33 cellular contexts compared by ENCODE assay signal in the genomic region with DNA sequence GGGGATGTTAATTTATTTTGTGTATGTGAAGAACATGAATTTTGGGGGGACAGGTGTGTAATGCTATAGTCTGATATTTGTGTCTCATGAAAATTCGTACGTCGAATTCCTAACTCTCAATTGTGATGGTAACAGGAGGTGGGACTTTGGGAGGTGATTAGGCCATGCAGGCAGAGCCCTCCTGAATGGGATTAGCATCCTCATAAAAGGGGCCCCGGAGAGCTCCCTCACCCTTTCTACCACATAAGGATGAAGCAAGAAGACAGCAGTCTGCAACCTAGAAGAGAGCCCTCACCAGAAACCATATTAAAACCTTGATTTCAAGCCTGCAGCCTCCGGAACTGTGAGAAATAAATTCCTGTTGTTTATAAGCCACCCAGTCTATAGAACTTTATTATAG.
"Had no signal": no experiment of that assay in that cellular context is flagged by ENCODE, and none has a peak within 500 bp of the region (broad histone marks: within the 10 kb centered on the region; RNA-seq: fewer than 3 reads in every experiment).

No MANE protein-coding gene starts in this region.

- H3K27me3 Mint-ChIP-seq: activated CD4-positive, alpha-beta memory T cell treated with anti-CD3 and anti-CD28 coated beads, Interleukin-2, amount 10 ng/mL, durations not matched to agents 7 days and 5 days; activated CD4-positive, alpha-beta T cell treated with anti-CD3 and anti-CD28 coated beads for 36 hours; activated CD4-positive, alpha-beta T cell treated with anti-CD3 and anti-CD28 coated beads, Interleukin-2, amount 10 ng/mL, durations not matched to agents 7 days and 5 days; activated CD8-positive, alpha-beta memory T cell treated with anti-CD3 and anti-CD28 coated beads, Interleukin-2, amount 10 ng/mL, durations not matched to agents 7 days and 5 days; activated naive CD4-positive, alpha-beta T cell treated with anti-CD3 and anti-CD28 coated beads, Interleukin-2, amount 10 ng/mL, durations not matched to agents 7 days and 5 days; activated naive CD4-positive, alpha-beta T cell treated with anti-CD3 and anti-CD28 coated beads, Interleukin-2, amount 50 U/mL, for 24 hours; activated naive CD8-positive, alpha-beta T cell; activated naive CD8-positive, alpha-beta T cell treated with anti-CD3 and anti-CD28 coated beads, Interleukin-2, amount 10 ng/mL, durations not matched to agents 7 days and 5 days; activated naive CD8-positive, alpha-beta T cell treated with anti-CD3 and anti-CD28 coated beads, Interleukin-2, amount 50 U/mL, for 24 hours; activated T-cell treated with anti-CD3 and anti-CD28 coated beads, Interleukin-2, amount 50 U/mL, for 24 hours; brain had no signal

- H3K4me1 Mint-ChIP-seq: activated CD4-positive, alpha-beta memory T cell treated with anti-CD3 and anti-CD28 coated beads, Interleukin-2, amount 10 ng/mL, durations not matched to agents 7 days and 5 days; activated CD4-positive, alpha-beta T cell treated with anti-CD3 and anti-CD28 coated beads for 36 hours; activated CD4-positive, alpha-beta T cell treated with anti-CD3 and anti-CD28 coated beads, Interleukin-2, amount 10 ng/mL, durations not matched to agents 7 days and 5 days; activated CD8-positive, alpha-beta memory T cell treated with anti-CD3 and anti-CD28 coated beads, Interleukin-2, amount 10 ng/mL, durations not matched to agents 7 days and 5 days; activated naive CD4-positive, alpha-beta T cell treated with anti-CD3 and anti-CD28 coated beads, Interleukin-2, amount 10 ng/mL, durations not matched to agents 7 days and 5 days; activated naive CD4-positive, alpha-beta T cell treated with anti-CD3 and anti-CD28 coated beads, Interleukin-2, amount 50 U/mL, for 24 hours; activated naive CD8-positive, alpha-beta T cell treated with anti-CD3 and anti-CD28 coated beads, Interleukin-2, amount 10 ng/mL, durations not matched to agents 7 days and 5 days; activated naive CD8-positive, alpha-beta T cell treated with anti-CD3 and anti-CD28 coated beads, Interleukin-2, amount 50 U/mL, for 24 hours had no signal

- H3K9me3 Mint-ChIP-seq: activated CD4-positive, alpha-beta T cell treated with anti-CD3 and anti-CD28 coated beads, Interleukin-2, amount 10 ng/mL, durations not matched to agents 7 days and 5 days; brain had no signal

- H3K9me3 ChIP-seq: ascending aorta had no signal

- ATAC-seq: activated CD4-positive, alpha-beta T cell treated with anti-CD3 and anti-CD28 coated beads for 36 hours; activated CD4-positive, CD25-positive, alpha-beta regulatory T cell treated with anti-CD3 and anti-CD28 coated beads, Interleukin-2, amount 50 U/mL, for 24 hours; activated CD8-positive, alpha-beta memory T cell treated with anti-CD3 and anti-CD28 coated beads, Interleukin-2, amount 10 ng/mL, durations not matched to agents 7 days and 5 days; activated CD8-positive, alpha-beta T cell treated with anti-CD3 and anti-CD28 coated beads, Interleukin-2, amount 10 ng/mL, durations not matched to agents 7 days and 5 days; activated naive CD8-positive, alpha-beta T cell treated with anti-CD3 and anti-CD28 coated beads, Interleukin-2, amount 50 U/mL, for 24 hours had no signal

- H3K4me3 Mint-ChIP-seq: activated CD4-positive, alpha-beta memory T cell treated with anti-CD3 and anti-CD28 coated beads, Interleukin-2, amount 10 ng/mL, durations not matched to agents 7 days and 5 days; activated CD4-positive, alpha-beta T cell treated with anti-CD3 and anti-CD28 coated beads for 36 hours; activated CD4-positive, alpha-beta T cell treated with anti-CD3 and anti-CD28 coated beads, Interleukin-2, amount 10 ng/mL, durations not matched to agents 7 days and 5 days; activated CD8-positive, alpha-beta memory T cell treated with anti-CD3 and anti-CD28 coated beads, Interleukin-2, amount 10 ng/mL, durations not matched to agents 7 days and 5 days; activated CD8-positive, alpha-beta T cell treated with anti-CD3 and anti-CD28 coated beads, Interleukin-2, amount 10 ng/mL, durations not matched to agents 7 days and 5 days; activated naive CD4-positive, alpha-beta T cell treated with anti-CD3 and anti-CD28 coated beads, Interleukin-2, amount 10 ng/mL, durations not matched to agents 7 days and 5 days; activated naive CD4-positive, alpha-beta T cell treated with anti-CD3 and anti-CD28 coated beads, Interleukin-2, amount 50 U/mL, for 24 hours; activated naive CD8-positive, alpha-beta T cell; activated naive CD8-positive, alpha-beta T cell treated with anti-CD3 and anti-CD28 coated beads, Interleukin-2, amount 10 ng/mL, durations not matched to agents 7 days and 5 days; activated naive CD8-positive, alpha-beta T cell treated with anti-CD3 and anti-CD28 coated beads, Interleukin-2, amount 50 U/mL, for 24 hours; activated T-cell treated with anti-CD3 and anti-CD28 coated beads, Interleukin-2, amount 50 U/mL, for 24 hours; brain; T-helper 1 cell treated with Interleukin-12 subunit alpha and Interleukin-12 subunit beta and Interleukin-4 antibody, amounts not matched to agents 30 μg/mL and 1 μg/mL, for 36 hours; T-helper 2 cell treated with Interferon-gamma antibody and Interleukin-4, amounts not matched to agents 5 μg/mL and 100 μg/mL, for 36 hours had no signal

- H3K27me3 ChIP-seq: ascending aorta had no signal

- DNase-seq: activated CD4-positive, alpha-beta memory T cell treated with anti-CD3 and anti-CD28 coated beads, Interleukin-2, amount 10 ng/mL, durations not matched to agents 7 days and 5 days; activated CD4-positive, alpha-beta T cell treated with anti-CD3 and anti-CD28 coated beads for 1 hour; activated CD4-positive, alpha-beta T cell treated with anti-CD3 and anti-CD28 coated beads for 36 hours; activated CD4-positive, alpha-beta T cell treated with anti-CD3 and anti-CD28 coated beads for 48 hours; activated CD4-positive, alpha-beta T cell treated with anti-CD3 and anti-CD28 coated beads, Interleukin-2, amount 10 ng/mL, durations not matched to agents 7 days and 5 days; activated CD4-positive, alpha-beta T cell treated with anti-CD3 and anti-CD28 coated beads, Interleukin-2, amount 50 U/mL, for 48 hours; activated CD4-positive, CD25-positive, alpha-beta regulatory T cell; activated CD8-positive, alpha-beta memory T cell treated with anti-CD3 and anti-CD28 coated beads for 24 hours; activated CD8-positive, alpha-beta memory T cell treated with anti-CD3 and anti-CD28 coated beads, Interleukin-2, amount 10 ng/mL, durations not matched to agents 7 days and 5 days; activated CD8-positive, alpha-beta memory T cell treated with anti-CD3 and anti-CD28 coated beads, Interleukin-2, amount 50 U/mL, for 48 hours; activated CD8-positive, alpha-beta T cell treated with anti-CD3 and anti-CD28 coated beads, Interleukin-2, amount 10 ng/mL, durations not matched to agents 7 days and 5 days; activated effector memory CD4-positive, alpha-beta T cell treated with Interleukin-2 at 50 U/mL for 16 hours; activated gamma-delta T cell; activated naive CD4-positive, alpha-beta T cell treated with anti-CD3 and anti-CD28 coated beads, Interleukin-2, amount 10 ng/mL, durations not matched to agents 7 days and 5 days; activated naive CD4-positive, alpha-beta T cell treated with Interleukin-2 at 50 U/mL for 16 hours; activated naive CD8-positive, alpha-beta T cell treated with anti-CD3 and anti-CD28 coated beads, Interleukin-2, amount 10 ng/mL, durations not matched to agents 7 days and 5 days; activated naive CD8-positive, alpha-beta T cell treated with anti-CD3 and anti-CD28 coated beads, Interleukin-2, amount 50 U/mL, for 24 hours; activated T-cell treated with anti-CD3 and anti-CD28 coated beads, Interleukin-2, amount 50 U/mL, for 24 hours; activated T-cell treated with anti-CD3 and anti-CD28 coated beads, Interleukin-2, amount 50 U/mL, for 48 hours; amygdala; anterior cingulate cortex; central memory CD4-positive, alpha-beta T cell; T-helper 2 cell; T-helper 9 cell had no signal

- H3K4me1 ChIP-seq: ascending aorta had no signal

- H3K27ac Mint-ChIP-seq: activated CD4-positive, alpha-beta memory T cell treated with anti-CD3 and anti-CD28 coated beads, Interleukin-2, amount 10 ng/mL, durations not matched to agents 7 days and 5 days; activated CD4-positive, alpha-beta T cell treated with anti-CD3 and anti-CD28 coated beads for 36 hours; activated CD4-positive, alpha-beta T cell treated with anti-CD3 and anti-CD28 coated beads, Interleukin-2, amount 10 ng/mL, durations not matched to agents 7 days and 5 days; activated CD8-positive, alpha-beta memory T cell treated with anti-CD3 and anti-CD28 coated beads, Interleukin-2, amount 10 ng/mL, durations not matched to agents 7 days and 5 days; activated CD8-positive, alpha-beta T cell treated with anti-CD3 and anti-CD28 coated beads, Interleukin-2, amount 10 ng/mL, durations not matched to agents 7 days and 5 days; activated naive CD4-positive, alpha-beta T cell treated with anti-CD3 and anti-CD28 coated beads, Interleukin-2, amount 10 ng/mL, durations not matched to agents 7 days and 5 days; activated naive CD4-positive, alpha-beta T cell treated with anti-CD3 and anti-CD28 coated beads, Interleukin-2, amount 50 U/mL, for 24 hours; activated naive CD8-positive, alpha-beta T cell; activated naive CD8-positive, alpha-beta T cell treated with anti-CD3 and anti-CD28 coated beads, Interleukin-2, amount 10 ng/mL, durations not matched to agents 7 days and 5 days; activated naive CD8-positive, alpha-beta T cell treated with anti-CD3 and anti-CD28 coated beads, Interleukin-2, amount 50 U/mL, for 24 hours; activated T-cell treated with anti-CD3 and anti-CD28 coated beads, Interleukin-2, amount 50 U/mL, for 24 hours; activated T-helper 2 cell treated with anti-CD3 and anti-CD28 coated beads, Interferon-gamma antibody, Interleukin-2, Interleukin-4, amounts not matched to agents 10 μg/mL and 5 μg/mL and 100 μg/mL, durations not matched to agents 14 hours and 24 hours and 36 hours; brain; T-helper 1 cell treated with Interleukin-12 subunit alpha and Interleukin-12 subunit beta and Interleukin-4 antibody, amounts not matched to agents 30 μg/mL and 1 μg/mL, for 36 hours; T-helper 2 cell treated with Interferon-gamma antibody and Interleukin-4, amounts not matched to agents 5 μg/mL and 100 μg/mL, for 36 hours had no signal

- H3K27ac ChIP-seq: ascending aorta, VCaP had no signal

- H3K4me3 ChIP-seq: ascending aorta had no signal

- H3K36me3 Mint-ChIP-seq: activated CD8-positive, alpha-beta memory T cell treated with anti-CD3 and anti-CD28 coated beads, Interleukin-2, amount 10 ng/mL, durations not matched to agents 7 days and 5 days; activated naive CD4-positive, alpha-beta T cell treated with anti-CD3 and anti-CD28 coated beads, Interleukin-2, amount 10 ng/mL, durations not matched to agents 7 days and 5 days; activated naive CD4-positive, alpha-beta T cell treated with anti-CD3 and anti-CD28 coated beads, Interleukin-2, amount 50 U/mL, for 24 hours; activated naive CD8-positive, alpha-beta T cell; activated naive CD8-positive, alpha-beta T cell treated with anti-CD3 and anti-CD28 coated beads, Interleukin-2, amount 10 ng/mL, durations not matched to agents 7 days and 5 days; brain had no signal

- H3K36me3 ChIP-seq: ascending aorta had no signal
